8 cellular contexts compared by ENCODE assay signal in the genomic region with DNA sequence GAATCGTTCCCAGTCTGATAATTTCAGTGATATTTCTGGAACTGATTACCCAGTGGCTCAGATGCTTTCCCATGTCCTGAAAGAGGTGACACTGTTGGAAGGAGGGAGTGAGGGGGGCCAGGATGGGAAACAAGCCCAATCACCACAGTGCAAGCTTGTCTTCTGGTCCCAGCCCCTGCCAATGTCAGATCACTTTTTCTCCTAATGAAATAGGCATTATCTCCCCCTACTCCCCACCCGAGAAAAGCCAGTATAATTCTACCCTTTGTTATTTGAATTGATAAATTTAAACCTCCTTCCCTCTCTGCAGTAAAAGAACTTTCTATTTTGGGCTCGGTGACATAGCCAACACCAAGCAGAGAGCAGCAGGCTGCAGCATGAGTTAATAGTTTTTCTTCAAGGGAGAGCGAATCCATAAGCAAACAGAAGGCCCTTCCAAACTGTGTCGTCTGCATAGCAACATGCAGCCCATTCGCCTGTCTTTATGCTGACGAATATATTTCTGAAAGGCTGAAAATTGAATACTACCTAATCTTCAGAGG. TPM values are rescaled to one million over a fixed set of nuclear protein-coding genes. Genes with fewer than 3 reads are reported as not detected.
DNase-seq lines count a peak whose midpoint lies in the region; ATAC-seq and TF ChIP-seq lines count a peak whose summit lies in the region.

No MANE protein-coding gene starts in this region.

- peak overlapping the region; percentile 64 for H3K4me3 ChIP-seq in endocrine pancreas (ENCODE audit: control insufficient read depth, insufficient read depth, low read length)

- H3K36me3 Mint-ChIP-seq in mesothelial cell of epicardium (no peaks in the 10 kb centered on the region), natural killer cell (no peaks in the 10 kb centered on the region)
- no peaks in the 10 kb centered on the region for H3K36me3 Mint-ChIP-seq in activated naive CD8-positive, alpha-beta T cell treated with anti-CD3 and anti-CD28 coated beads for 36 hours

- peak; percentile 28 for DNase-seq in A172 (ENCODE audit: low spot score)
- peak; percentile 19 for DNase-seq in NCI-H2196 treated with DMSO at 0.1 percent for 48 hours (lab: John Stamatoyannopoulos, UW; ENCODE audit: unreplicated experiment)
- DNase-seq in mesothelial cell of epicardium (ENCODE audit: low spot score in 2 of 2, unreplicated experiment in 2 of 2): no peak
- no peak for DNase-seq in D341Med (ENCODE audit: low spot score)
- DNase-seq in activated naive CD8-positive, alpha-beta T cell treated with anti-CD3 and anti-CD28 coated beads for 36 hours: no peak
- DNase-seq in natural killer cell: no peak

- TF ChIP-seq CTCF in mesothelial cell of epicardium (IDR thresholded peaks at IDR 0.05; ENCODE audit: unreplicated experiment) (no peak), natural killer cell (IDR thresholded peaks at IDR 0.05) (no peak)

- ATAC-seq in natural killer cell (no peak), GM18519 (IDR thresholded peaks at IDR 0.05; ENCODE audit: low FRiP score, unreplicated experiment) (no peak)

- H3K4me1 Mint-ChIP-seq in mesothelial cell of epicardium (peaks cover 27% of the 10 kb centered on the region), natural killer cell (no peaks in the 10 kb centered on the region)
- no peaks in the 10 kb centered on the region for H3K4me1 Mint-ChIP-seq in activated naive CD8-positive, alpha-beta T cell treated with anti-CD3 and anti-CD28 coated beads for 36 hours

- H3K4me1 ChIP-seq in endocrine pancreas (ENCODE audit: control insufficient read depth, insufficient read depth, low read length): peaks cover 9% of the 10 kb centered on the region

- peak overlapping the region; percentile 68 for H3K9ac ChIP-seq in endocrine pancreas (ENCODE audit: control insufficient read depth, insufficient read depth, low read length)

- H3K27ac Mint-ChIP-seq in mesothelial cell of epicardium: peak overlapping the region; percentile 88
- H3K27ac Mint-ChIP-seq in activated naive CD8-positive, alpha-beta T cell treated with anti-CD3 and anti-CD28 coated beads for 36 hours: no peak overlapping the region
- H3K27ac Mint-ChIP-seq in natural killer cell: no peak overlapping the region

- H3K27me3 Mint-ChIP-seq in mesothelial cell of epicardium (ENCODE audit: low read depth) (no peaks in the 10 kb centered on the region), natural killer cell (ENCODE audit: low read depth in 2 of 2) (peaks cover 9 to 13% of the 10 kb centered on the region in 2 donors)
- no peaks in the 10 kb centered on the region for H3K27me3 Mint-ChIP-seq in activated naive CD8-positive, alpha-beta T cell treated with anti-CD3 and anti-CD28 coated beads for 36 hours

- no peaks in the 10 kb centered on the region for H3K27me3 ChIP-seq in endocrine pancreas (ENCODE audit: control insufficient read depth, insufficient read depth, low read length)

- H3K4me3 Mint-ChIP-seq in mesothelial cell of epicardium: peak overlapping the region; percentile 6
- H3K4me3 Mint-ChIP-seq in activated naive CD8-positive, alpha-beta T cell treated with anti-CD3 and anti-CD28 coated beads for 36 hours: no peak overlapping the region
- H3K4me3 Mint-ChIP-seq in natural killer cell: no peak overlapping the region

- H3K9me3 Mint-ChIP-seq in mesothelial cell of epicardium (no peaks in the 10 kb centered on the region), natural killer cell (no peaks in the 10 kb centered on the region)
- no peaks in the 10 kb centered on the region for H3K9me3 Mint-ChIP-seq in activated naive CD8-positive, alpha-beta T cell treated with anti-CD3 and anti-CD28 coated beads for 36 hours

- intact Hi-C loops in natural killer cell (cut with micrococcal nuclease): no loop called here

- H3K36me3 ChIP-seq in endocrine pancreas (ENCODE audit: control insufficient read depth, insufficient read depth, low read length): no peaks in the 10 kb centered on the region

- H3K9me3 ChIP-seq in endocrine pancreas (ENCODE audit: control insufficient read depth, low read length): no peaks in the 10 kb centered on the region

RNA-seq across cellular contexts. Expression of a gene that starts 14.6 kb away (rescaled TPM):
- 306 and 365 TPM in 2 replicates for total RNA-seq in A172 (2014; rRNA removed; shearing (Covaris generic))
- total RNA-seq in mesothelial cell of epicardium (126 to 137 TPM (median 134 TPM) in 3 replicates), natural killer cell (100 to 1,000 TPM; 188 to 205 (median 191) TPM)
- 100 to 1,000 TPM; 183 to 193 TPM for total RNA-seq in activated naive CD8-positive, alpha-beta T cell treated with anti-CD3 and anti-CD28 coated beads for 36 hours

Comparison
In these comparisons a context has a peak if more than half of its experiments do, and no peak if none do; other contexts are left out.
1. DNase-seq: peak in A172 (single experiment) and NCI-H2196 treated with DMSO at 0.1 percent for 48 hours (single experiment); none in mesothelial cell of epicardium (0 of 2), D341Med (single experiment), activated naive CD8-positive, alpha-beta T cell treated with anti-CD3 and anti-CD28 coated beads for 36 hours (single experiment) and natural killer cell (single experiment).